1 cellular context compared by ENCODE assay signal in the genomic region with DNA sequence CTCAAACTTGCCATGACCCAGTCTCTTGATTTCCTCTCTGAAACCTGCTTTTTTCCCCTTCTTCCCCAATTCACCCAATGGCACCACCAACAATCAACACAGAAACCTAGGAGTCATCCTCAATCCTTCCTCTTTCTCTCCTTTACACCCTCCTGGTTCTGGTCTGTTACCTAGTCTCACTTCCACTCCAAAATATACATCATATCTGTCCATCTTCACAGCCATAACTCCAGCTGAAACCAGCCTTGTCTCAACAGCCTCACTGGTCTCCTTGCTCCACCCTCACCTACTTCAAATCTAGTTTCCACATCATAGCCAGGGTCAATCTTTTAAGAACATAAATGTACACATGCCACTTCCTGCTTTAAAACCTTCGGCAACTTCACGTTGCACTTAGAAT.
TF ChIP-seq lines count a peak whose summit lies in the region.

No MANE protein-coding gene starts in this region.

TF ChIP-seq in IMR-90, 13 proteins besides CTCF, POLR2A, EP300 and RAD21 (continued from another document):
- TF ChIP-seq MAZ (IDR thresholded peaks at IDR 0.05; ENCODE audit: borderline replicate concordance, low read depth, low read length) (no peak), BHLHE40 (IDR thresholded peaks at IDR 0.05; ENCODE audit: low read depth, low read length) (no peak), RCOR1 (IDR thresholded peaks at IDR 0.05; ENCODE audit: insufficient replicate concordance, low read length) (no peak), CHD1 (IDR thresholded peaks at IDR 0.05; ENCODE audit: low read depth, low read length) (no peak), RFX5 (IDR thresholded peaks at IDR 0.05; ENCODE audit: low read depth, low read length) (no peak)
- TF ChIP-seq, protein P1, sequence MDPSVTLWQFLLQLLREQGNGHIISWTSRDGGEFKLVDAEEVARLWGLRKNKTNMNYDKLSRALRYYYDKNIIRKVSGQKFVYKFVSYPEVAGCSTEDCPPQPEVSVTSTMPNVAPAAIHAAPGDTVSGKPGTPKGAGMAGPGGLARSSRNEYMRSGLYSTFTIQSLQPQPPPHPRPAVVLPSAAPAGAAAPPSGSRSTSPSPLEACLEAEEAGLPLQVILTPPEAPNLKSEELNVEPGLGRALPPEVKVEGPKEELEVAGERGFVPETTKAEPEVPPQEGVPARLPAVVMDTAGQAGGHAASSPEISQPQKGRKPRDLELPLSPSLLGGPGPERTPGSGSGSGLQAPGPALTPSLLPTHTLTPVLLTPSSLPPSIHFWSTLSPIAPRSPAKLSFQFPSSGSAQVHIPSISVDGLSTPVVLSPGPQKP (IDR thresholded peaks at IDR 0.05; ENCODE audit: borderline replicate concordance, low read depth, low read length): no peak
